ENCODE assay signal across 11 cellular contexts in the genomic region with DNA sequence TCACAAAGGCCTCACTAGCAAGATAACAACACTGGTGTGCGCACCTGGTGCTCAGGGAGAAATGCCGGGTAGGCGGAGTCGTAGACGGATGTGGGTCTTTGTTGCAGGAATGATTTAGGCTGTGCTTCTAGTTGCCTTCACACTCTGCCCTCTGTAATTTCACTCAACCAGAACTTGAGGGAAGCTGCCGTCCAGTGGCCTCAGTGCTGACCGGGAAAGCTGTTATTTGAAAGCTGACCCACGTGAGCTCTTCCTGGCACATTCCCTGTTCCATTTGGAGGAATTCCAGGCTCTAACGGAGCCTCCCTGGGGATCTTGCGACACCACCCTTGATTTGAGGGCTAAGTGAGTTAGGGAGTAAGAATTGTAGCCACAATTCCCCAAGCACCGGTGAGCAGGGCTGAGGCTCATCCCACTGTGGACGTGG. TPM values are rescaled to one million over a fixed set of nuclear protein-coding genes. Genes with fewer than 3 reads are reported as not detected.
A peak's percentile ranks its signal among the peaks of the same experiment; 100 is the strongest.
DNase-seq lines count a peak whose midpoint lies in the region; ATAC-seq and TF ChIP-seq lines count a peak whose summit lies in the region.
"Had no signal": no experiment of that assay in that cellular context is flagged by ENCODE, and none has a peak within 500 bp of the region (broad histone marks: within the 10 kb centered on the region; RNA-seq: fewer than 3 reads in every experiment).

No MANE protein-coding gene starts in this region.

- peaks cover 34 to 96% (median 69%) of the 10 kb centered on the region in 10 experiments for H3K4me1 ChIP-seq in BLaER1 treated with 17β-estradiol and CSF1 and Interleukin-3, amounts not matched to agents 10 nM and 100 nM
- peaks cover 7% of the 10 kb centered on the region for H3K4me1 ChIP-seq in body of pancreas

- H3K36me3 ChIP-seq in BLaER1 treated with 17β-estradiol and CSF1 and Interleukin-3, amounts not matched to agents 10 nM and 100 nM = peaks cover 48 to 95% (median 66%) of the 10 kb centered on the region in 11 experiments; a peak in 19 of 22 replicates
- H3K36me3 ChIP-seq in body of pancreas (replicated peaks in 1 of 2; ENCODE audit: insufficient read depth in 1 of 2, low read depth in 2 of 2) = peaks cover 0 to 13% of the 10 kb centered on the region in 2 donors

- H3K9ac ChIP-seq in BLaER1 treated with 17β-estradiol and CSF1 and Interleukin-3, amounts not matched to agents 10 nM and 100 nM = peak overlapping the region in 3 of 11 experiments; percentile 9 to 24 (median 16); a peak in 2 of 22 replicates

- peaks cover 0 to 96% (median 0%) of the 10 kb centered on the region in 11 experiments; a peak in 8 of 22 replicates for H4K20me1 ChIP-seq in BLaER1 treated with 17β-estradiol and CSF1 and Interleukin-3, amounts not matched to agents 10 nM and 100 nM

- intact Hi-C loops in body of pancreas (cut with DNase I) = no loop called here
- intact Hi-C loops in lower leg skin (cut with DNase I; ENCODE audit: low total_unique reads) = no loop called here

- DNase-seq in NCI-H1092 treated with DMSO at 0.1 percent for 48 hours (lab: John Stamatoyannopoulos, UW) (peak; percentile 83), body of pancreas (peak; percentile 41 to 68 (median 58)), lung microvascular endothelial cell (ENCODE audit: low read depth in 2 of 2) (peak; percentile 30 to 81), GOT3 (lab: John Stamatoyannopoulos, UW) (no peak), lower leg skin (ENCODE audit: low spot score in 2 of 2) (no peak)
- DNase-seq in stimulated activated CD4-positive, alpha-beta T cell treated with anti-CD3 and anti-CD28 coated beads, Interleukin-2, amount 100 ng/mL, for 24 hours = no peak
- DNase-seq: activated CD4-positive, alpha-beta T cell treated with anti-CD3 and anti-CD28 coated beads, Interleukin-2, amount 50 U/mL, for 1 hour; immature natural killer cell had no signal

- TF ChIP-seq CTCF in body of pancreas (IDR thresholded peaks at IDR 0.05) = no peak
- no peak for TF ChIP-seq CTCF in lower leg skin (IDR thresholded peaks at IDR 0.05)

- H3K4me3 ChIP-seq in BLaER1 treated with 17β-estradiol and CSF1 and Interleukin-3, amounts not matched to agents 10 nM and 100 nM = no peak overlapping the region
- H3K4me3 ChIP-seq in body of pancreas = no peak overlapping the region
- no peak overlapping the region for H3K4me3 ChIP-seq in lower leg skin (ENCODE audit: low read depth, poor library complexity, severe bottlenecking)

- WGBS in body of pancreas, 2 donors = 52 to 53% methylated on average over 10 to 12 of the region's 12 CpGs
- 51 to 56% methylated on average over 12 of the region's 12 CpGs for WGBS in lower leg skin, 2 donors

- TF ChIP-seq POLR2A in body of pancreas (IDR thresholded peaks at IDR 0.05) (no peak), lower leg skin (IDR thresholded peaks at IDR 0.05) (no peak)

- peaks cover 0 to 5% (median 0%) of the 10 kb centered on the region in 11 experiments; a peak in 2 of 22 replicates for H3K9me3 ChIP-seq in BLaER1 treated with 17β-estradiol and CSF1 and Interleukin-3, amounts not matched to agents 10 nM and 100 nM (replicated peaks in 1 of 11)
- H3K9me3 ChIP-seq in body of pancreas = no peaks in the 10 kb centered on the region

- no peaks in the 10 kb centered on the region for H3K27me3 ChIP-seq in BLaER1 treated with 17β-estradiol and CSF1 and Interleukin-3, amounts not matched to agents 10 nM and 100 nM
- no peaks in the 10 kb centered on the region for H3K27me3 ChIP-seq in body of pancreas

- peak overlapping the region in 9 of 11 experiments; percentile 31 to 66 (median 51); a peak in 17 of 22 replicates for H3K4me2 ChIP-seq in BLaER1 treated with 17β-estradiol and CSF1 and Interleukin-3, amounts not matched to agents 10 nM and 100 nM

- peak overlapping the region in 3 of 11 experiments; percentile 30 to 36 (median 35); a peak in 4 of 22 replicates for H3K27ac ChIP-seq in BLaER1 treated with 17β-estradiol and CSF1 and Interleukin-3, amounts not matched to agents 10 nM and 100 nM
- H3K27ac ChIP-seq in body of pancreas = no peak overlapping the region

- ATAC-seq in body of pancreas = peak; percentile 72
- no peak for ATAC-seq in GM18868 (IDR thresholded peaks at IDR 0.05; ENCODE audit: unreplicated experiment)

RNA-seq across cellular contexts. Expression of gene SH3TC1, which starts 15.9 kb away (rescaled TPM):
- total RNA-seq in body of pancreas (100 to 1,000 TPM in 1 of 2 donors, 10 to 100 TPM in 1; 31.1 to 103 TPM), lung microvascular endothelial cell (96.8 and 147 TPM in 2 replicates), lower leg skin (10 to 100 TPM; 10.1 to 15.9 (median 11.1) TPM)
- total RNA-seq: G401 had no signal

RNA-seq across cellular contexts. Expression of gene HTRA3, which starts 54.5 kb away (rescaled TPM):
- total RNA-seq in body of pancreas (10 to 100 TPM in 1 of 2 donors, 1 to 10 TPM in 1; 4.2 to 17.5 TPM), lung microvascular endothelial cell (1.2 and 2.6 TPM in 2 replicates), lower leg skin (10 to 100 TPM in 2 of 4 donors, 1 to 10 TPM in 2; 4.0 to 18.2 (median 11.4) TPM)

RNA-seq across cellular contexts. Expression of gene ABLIM2, which starts 56.4 kb away (rescaled TPM):
- total RNA-seq in body of pancreas (10 to 100 TPM in 1 of 2 donors, 1 to 10 TPM in 1; 6.0 to 20.8 TPM), lung microvascular endothelial cell (1.1 and 5.2 TPM in 2 replicates), lower leg skin (10 to 100 TPM; 10.6 to 31.7 (median 20.3) TPM)

Comparison
In these comparisons a context has a peak if more than half of its experiments do, and no peak if none do; other contexts are left out.
1. DNase-seq: peak in NCI-H1092 treated with DMSO at 0.1 percent for 48 hours (single experiment), body of pancreas (4 of 4) and lung microvascular endothelial cell (2 of 2); none in GOT3 (single experiment), stimulated activated CD4-positive, alpha-beta T cell treated with anti-CD3 and anti-CD28 coated beads, Interleukin-2, amount 100 ng/mL, for 24 hours (0 of 2) and lower leg skin (0 of 2).